Comparison of ENCODE assay signal across 8 cellular contexts in the genomic region with DNA sequence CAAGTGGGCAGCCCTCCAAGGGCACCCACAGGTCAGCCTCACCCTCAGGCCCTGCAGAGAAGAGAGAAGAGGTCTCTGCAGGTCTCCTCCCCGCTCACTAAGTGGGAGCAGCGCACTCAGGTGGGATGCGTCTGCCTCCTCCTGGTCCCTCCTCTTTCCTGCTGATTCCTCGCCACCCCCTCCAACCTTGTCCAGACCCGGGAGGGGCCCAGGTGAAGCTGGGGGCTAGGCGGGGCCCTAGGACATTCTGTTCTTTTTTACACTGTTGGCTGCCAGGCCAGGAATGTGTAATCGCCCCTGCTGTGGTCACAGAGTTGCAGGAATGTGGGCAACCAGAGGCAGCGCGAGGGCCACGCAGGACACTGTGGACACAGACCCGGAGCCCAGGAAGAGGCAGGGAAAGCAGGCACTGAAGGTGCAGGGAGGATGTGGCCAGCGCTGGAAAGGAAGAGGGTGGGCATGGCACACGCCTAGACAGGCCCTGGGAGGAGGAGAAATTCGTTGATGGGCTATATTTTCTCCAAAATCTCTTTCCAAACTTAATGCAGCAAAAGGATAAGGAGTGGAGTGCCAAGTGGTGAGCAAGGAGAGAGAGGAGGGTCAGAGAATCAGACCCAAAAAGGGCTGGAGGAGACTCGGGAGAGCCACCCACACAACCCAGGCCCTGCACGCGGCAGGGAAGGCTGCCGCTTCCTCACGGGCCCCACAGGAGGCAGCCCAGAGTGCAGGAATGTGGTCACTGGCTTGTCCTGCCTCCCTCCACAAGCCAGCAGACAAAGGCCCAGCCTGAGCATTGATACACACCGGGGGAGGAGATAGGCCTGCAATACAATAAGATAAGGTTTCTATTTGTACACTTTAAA. TPM values are rescaled to one million over a fixed set of nuclear protein-coding genes. Genes with fewer than 3 reads are reported as not detected.
DNase-seq lines count a peak whose midpoint lies in the region; ATAC-seq and TF ChIP-seq lines count a peak whose summit lies in the region.

No MANE protein-coding gene starts in this region.

- peak; percentile 73 for DNase-seq in Daoy (ENCODE audit: low read depth)
- peak; percentile 78 for DNase-seq in M059J (ENCODE audit: low read depth)
- DNase-seq in cerebellum (ENCODE audit: low spot score) = peak; percentile 13
- DNase-seq in right lobe of liver = no peak
- DNase-seq in upper lobe of right lung = peak; percentile 93
- no peak for DNase-seq in NK-92 treated with Interleukin-12 subunit alpha and Interleukin-12 subunit beta, amount 100 ng/mL, for 24 hours (lab: John Stamatoyannopoulos, UW)
- no peak for DNase-seq in anterior cingulate cortex (lab: John Stamatoyannopoulos, UW)

- H3K27me3 ChIP-seq in right lobe of liver = no peaks in the 10 kb centered on the region
- H3K27me3 ChIP-seq in upper lobe of right lung = no peaks in the 10 kb centered on the region

- H3K4me3 ChIP-seq in right lobe of liver = no peak overlapping the region
- peak overlapping the region; percentile 52 for H3K4me3 ChIP-seq in upper lobe of right lung

- TF ChIP-seq POLR2A in right lobe of liver (IDR thresholded peaks at IDR 0.05) = no peak

- H3K36me3 ChIP-seq in right lobe of liver (no peaks in the 10 kb centered on the region), upper lobe of right lung (no peaks in the 10 kb centered on the region)

- H3K9me3 ChIP-seq in right lobe of liver (no peaks in the 10 kb centered on the region), upper lobe of right lung (no peaks in the 10 kb centered on the region)

- peak overlapping the region in 2 of 3 donors; percentile 36 to 53 for H3K27ac ChIP-seq in right lobe of liver
- peak overlapping the region; percentile 91 for H3K27ac ChIP-seq in upper lobe of right lung

- H3K4me1 ChIP-seq in right lobe of liver = peaks cover 0 to 24% (median 15%) of the 10 kb centered on the region in 4 donors
- peaks cover 66% of the 10 kb centered on the region for H3K4me1 ChIP-seq in upper lobe of right lung

- intact Hi-C loops in right lobe of liver (cut with DNase I) = no loop called here
- intact Hi-C loops in upper lobe of right lung (cut with DNase I) = loop anchor here (5.0 kb wide), 1 partner anchor 34 kb away; the partner anchor contains the start of gene TNFRSF1A

- peak in 3 of 4 donors; percentile 17 to 21 (median 21) for TF ChIP-seq CTCF in right lobe of liver (IDR thresholded peaks at IDR 0.05)
- peak; percentile 55 for TF ChIP-seq CTCF in upper lobe of right lung (IDR thresholded peaks at IDR 0.05)

- ATAC-seq in right lobe of liver (peak; percentile 39 to 61 (median 49)), upper lobe of right lung (peak; percentile 79), HG02588 (IDR thresholded peaks at IDR 0.05; ENCODE audit: unreplicated experiment) (no peak)

- 26% methylated on average over 8 of the region's 20 CpGs for WGBS in right lobe of liver (ENCODE audit: insufficient coverage, low coverage, low lambda C conversion rate, missing lambda C conversion rate)

RNA-seq across cellular contexts. Expression of gene SCNN1A, which starts 0.9 kb away (rescaled TPM):
- total RNA-seq in Daoy (2014; rRNA removed; shearing (Covaris generic)) = 0.23 TPM in 1 of 2 replicates, not detected in the other
- total RNA-seq in M059J (2014; rRNA removed; shearing (Covaris generic)) = 1.5 and 4.5 TPM in 2 replicates
- total RNA-seq in cerebellum = not detected
- 1 to 10 TPM; 2.1 to 9.5 (median 6.0) TPM for total RNA-seq in right lobe of liver
- 199 TPM for total RNA-seq in upper lobe of right lung

RNA-seq across cellular contexts. Expression of gene LTBR, which starts 7.7 kb away (rescaled TPM):
- 29.8 and 49.0 TPM in 2 replicates for total RNA-seq in Daoy (2014; rRNA removed; shearing (Covaris generic))
- 0.34 and 0.49 TPM in 2 replicates for total RNA-seq in M059J (2014; rRNA removed; shearing (Covaris generic))
- 3.1 TPM for total RNA-seq in cerebellum
- 100 to 1,000 TPM in 3 of 6 experiments, 10 to 100 TPM in 3; 83.8 to 235 (median 103) TPM for total RNA-seq in right lobe of liver
- 156 TPM for total RNA-seq in upper lobe of right lung

RNA-seq across cellular contexts. Expression of gene TNFRSF1A, which starts 34.4 kb away (rescaled TPM):
- total RNA-seq in Daoy (2014; rRNA removed; shearing (Covaris generic)) = 111 and 125 TPM in 2 replicates
- total RNA-seq in M059J (2014; rRNA removed; shearing (Covaris generic)) = 180 and 233 TPM in 2 replicates
- total RNA-seq in cerebellum = 11.1 TPM
- total RNA-seq in right lobe of liver = 100 to 1,000 TPM in 4 of 6 experiments, 10 to 100 TPM in 2; 70.6 to 199 (median 117) TPM
- total RNA-seq in upper lobe of right lung = 185 TPM

Comparison
In these comparisons a context has a peak if more than half of its experiments do, and no peak if none do; other contexts are left out.
1. DNase-seq: peak in Daoy (single experiment), M059J (single experiment), cerebellum (single experiment) and upper lobe of right lung (single experiment); none in right lobe of liver (0 of 3), NK-92 treated with Interleukin-12 subunit alpha and Interleukin-12 subunit beta, amount 100 ng/mL, for 24 hours (single experiment) and anterior cingulate cortex (0 of 58).
2. RNA of gene SCNN1A, which starts 0.9 kb away (total RNA-seq): 199 TPM in upper lobe of right lung (single experiment); 2.1 to 9.5 TPM in right lobe of liver, 1.5 to 4.5 TPM in M059J, not detected in cerebellum (single experiment) and 0.23 TPM in Daoy; every median in the first group is over 10 times any median in the second.